Comparison of ENCODE assay signal across 22 cellular contexts in genomic region chr3:174169736-174170135, GRCh38.
"Had no signal": no experiment of that assay in that cellular context is flagged by ENCODE, and none has a peak within 500 bp of the region (broad histone marks: within the 10 kb centered on the region; RNA-seq: fewer than 3 reads in every experiment).

No MANE protein-coding gene starts in this region.

- H3K27ac Mint-ChIP-seq: activated B cell treated with CpG ODN at 0.5 μM for 24 hours; activated CD4-positive, alpha-beta T cell treated with anti-CD3 and anti-CD28 coated beads, Interleukin-2, amount 10 ng/mL, durations not matched to agents 24 days and 14 days; activated CD8-positive, alpha-beta memory T cell treated with anti-CD3 and anti-CD28 coated beads, Interleukin-2, amount 10 ng/mL, durations not matched to agents 7 days and 5 days; activated naive CD4-positive, alpha-beta T cell treated with anti-CD3 and anti-CD28 coated beads, Interleukin-2, amount 50 U/mL, for 24 hours; activated T-cell treated with anti-CD3 and anti-CD28 coated beads, Interleukin-2, amount 50 U/mL, for 24 hours; activated T-helper 1 cell treated with anti-CD3 and anti-CD28 coated beads, Interleukin-12 subunit alpha, Interleukin-12 subunit beta, Interleukin-2, Interleukin-4 antibody, amounts not matched to agents 30 ng/mL and 10 ng/mL and 1 ng/mL, durations not matched to agents 14 hours and 24 hours and 36 hours; T-helper 17 cell had no signal

- H2AFZ ChIP-seq: PC-9 had no signal

- H3K4me3 ChIP-seq: PC-9 had no signal

- H3K36me3 Mint-ChIP-seq: activated CD8-positive, alpha-beta memory T cell treated with anti-CD3 and anti-CD28 coated beads, Interleukin-2, amount 10 ng/mL, durations not matched to agents 7 days and 5 days; activated naive CD4-positive, alpha-beta T cell treated with anti-CD3 and anti-CD28 coated beads, Interleukin-2, amount 50 U/mL, for 24 hours had no signal

- H3K4me1 Mint-ChIP-seq: activated B cell treated with CpG ODN at 0.5 μM for 24 hours; activated CD4-positive, alpha-beta T cell treated with anti-CD3 and anti-CD28 coated beads, Interleukin-2, amount 10 ng/mL, durations not matched to agents 24 days and 14 days; activated CD8-positive, alpha-beta memory T cell treated with anti-CD3 and anti-CD28 coated beads, Interleukin-2, amount 10 ng/mL, durations not matched to agents 7 days and 5 days; activated naive CD4-positive, alpha-beta T cell treated with anti-CD3 and anti-CD28 coated beads, Interleukin-2, amount 50 U/mL, for 24 hours; T-helper 17 cell had no signal

- DNase-seq: activated B cell treated with CpG ODN at 0.5 μM for 24 hours; activated CD4-positive, alpha-beta T cell treated with anti-CD3 and anti-CD28 coated beads for 1 hour; activated CD4-positive, alpha-beta T cell treated with anti-CD3 and anti-CD28 coated beads, Interleukin-2, amount 10 ng/mL, durations not matched to agents 24 days and 14 days; activated CD4-positive, alpha-beta T cell treated with anti-CD3 and anti-CD28 coated beads, Interleukin-2, amount 50 U/mL, for 48 hours; activated CD8-positive, alpha-beta memory T cell treated with anti-CD3 and anti-CD28 coated beads, Interleukin-2, amount 10 ng/mL, durations not matched to agents 7 days and 5 days; activated effector memory CD4-positive, alpha-beta T cell treated with Interleukin-2 at 50 U/mL for 16 hours; activated naive CD4-positive, alpha-beta T cell; activated T-cell treated with anti-CD3 and anti-CD28 coated beads, Interleukin-2, amount 50 U/mL, for 24 hours; aorta; central memory CD4-positive, alpha-beta T cell; NCI-H1092; NCI-H1417; NCI-H1694; NCI-H2029 treated with DMSO at 0.1 percent for 48 hours; NCI-H510A treated with DMSO at 0.1 percent for 48 hours; PC-9; SIG-M5; T-helper 17 cell; T-helper 9 cell had no signal

- H3K27me3 Mint-ChIP-seq: activated B cell treated with CpG ODN at 0.5 μM for 24 hours; activated CD4-positive, alpha-beta T cell treated with anti-CD3 and anti-CD28 coated beads, Interleukin-2, amount 10 ng/mL, durations not matched to agents 24 days and 14 days; activated CD8-positive, alpha-beta memory T cell treated with anti-CD3 and anti-CD28 coated beads, Interleukin-2, amount 10 ng/mL, durations not matched to agents 7 days and 5 days; activated naive CD4-positive, alpha-beta T cell treated with anti-CD3 and anti-CD28 coated beads, Interleukin-2, amount 50 U/mL, for 24 hours; activated T-cell treated with anti-CD3 and anti-CD28 coated beads, Interleukin-2, amount 50 U/mL, for 24 hours; T-helper 17 cell had no signal

- H3K4me2 ChIP-seq: KMS-11, PC-9 had no signal

- H3K9ac ChIP-seq: KMS-11 had no signal

- H3K4me3 Mint-ChIP-seq: activated B cell treated with CpG ODN at 0.5 μM for 24 hours; activated CD4-positive, alpha-beta T cell treated with anti-CD3 and anti-CD28 coated beads, Interleukin-2, amount 10 ng/mL, durations not matched to agents 24 days and 14 days; activated CD8-positive, alpha-beta memory T cell treated with anti-CD3 and anti-CD28 coated beads, Interleukin-2, amount 10 ng/mL, durations not matched to agents 7 days and 5 days; activated naive CD4-positive, alpha-beta T cell treated with anti-CD3 and anti-CD28 coated beads, Interleukin-2, amount 50 U/mL, for 24 hours; activated T-cell treated with anti-CD3 and anti-CD28 coated beads, Interleukin-2, amount 50 U/mL, for 24 hours; activated T-helper 1 cell treated with anti-CD3 and anti-CD28 coated beads, Interleukin-12 subunit alpha, Interleukin-12 subunit beta, Interleukin-2, Interleukin-4 antibody, amounts not matched to agents 30 ng/mL and 10 ng/mL and 1 ng/mL, durations not matched to agents 14 hours and 24 hours and 36 hours; T-helper 17 cell had no signal

- H3K27ac ChIP-seq: KMS-11, PC-9 had no signal

- ATAC-seq: activated CD8-positive, alpha-beta memory T cell treated with anti-CD3 and anti-CD28 coated beads, Interleukin-2, amount 10 ng/mL, durations not matched to agents 7 days and 5 days; T-helper 17 cell had no signal
